ENCODE assay signal across 9 cellular contexts in genomic region chr7:90262438-90262837, GRCh38. TPM values are rescaled to one million over a fixed set of nuclear protein-coding genes. Genes with fewer than 3 reads are reported as not detected.
DNase-seq lines count a peak whose midpoint lies in the region; ATAC-seq, FAIRE-seq and TF ChIP-seq lines count a peak whose summit lies in the region.
"Had no signal": no experiment of that assay in that cellular context is flagged by ENCODE, and none has a peak within 500 bp of the region (broad histone marks: within the 10 kb centered on the region; RNA-seq: fewer than 3 reads in every experiment).

No MANE protein-coding gene starts in this region.

- H3K27ac ChIP-seq in MM.1S (ENCODE audit: low read length) (no peak overlapping the region), kidney (ENCODE audit: low read depth in 2 of 2, low read length in 2 of 2) (no peak overlapping the region)
- H3K27ac ChIP-seq in CD4-positive, alpha-beta memory T cell (ENCODE audit: low read depth, low read length), result no peak overlapping the region

- no peak overlapping the region for H2AFZ ChIP-seq in MM.1S (ENCODE audit: low read length)

- no peaks in the 10 kb centered on the region for H4K20me1 ChIP-seq in MM.1S (ENCODE audit: insufficient read depth, low read length)

- peak; percentile 42 for TF ChIP-seq CTCF in GM10248 (IDR thresholded peaks at IDR 0.05; ENCODE audit: control extremely low read depth, extremely low read depth, low read depth, missing control alignments)
- TF ChIP-seq CTCF in MM.1S (IDR thresholded peaks at IDR 0.05; ENCODE audit: low read length), result peak; percentile 39
- TF ChIP-seq CTCF in activated B cell treated with CpG ODN at 0.5 μM for 24 hours (IDR thresholded peaks at IDR 0.05), result no peak
- TF ChIP-seq CTCF in kidney (IDR thresholded peaks at IDR 0.05; ENCODE audit: borderline replicate concordance, extremely low read depth, insufficient read depth), result peak; percentile 40

- FAIRE-seq in kidney (lab: Jason Lieb, UNC), result peak; percentile 98

- H3K27me3 Mint-ChIP-seq in activated B cell treated with CpG ODN at 0.5 μM for 24 hours, result no peaks in the 10 kb centered on the region
- peaks cover 2 to 3% of the 10 kb centered on the region in 2 donors for H3K27me3 Mint-ChIP-seq in CD4-positive, alpha-beta memory T cell

- H3K4me2 ChIP-seq in MM.1S (ENCODE audit: low read depth, low read length), result no peak overlapping the region

- H3K9me3 ChIP-seq in MM.1S (replicated peaks; ENCODE audit: insufficient read depth, low read length) (no peaks in the 10 kb centered on the region), kidney (ENCODE audit: control insufficient read depth in 1 of 2, low read length in 2 of 2) (no peaks in the 10 kb centered on the region)
- H3K9me3 ChIP-seq in CD4-positive, alpha-beta memory T cell (ENCODE audit: control insufficient read depth in 1 of 2, low read length in 2 of 2), result no peaks in the 10 kb centered on the region

- no peaks in the 10 kb centered on the region for H3K9me2 ChIP-seq in MM.1S (replicated peaks; ENCODE audit: insufficient read depth, low read length)

- H3K4me3 ChIP-seq in MM.1S (ENCODE audit: low read length) (no peak overlapping the region), kidney (ENCODE audit: low read length in 2 of 2) (no peak overlapping the region)
- H3K4me3 ChIP-seq in CD4-positive, alpha-beta memory T cell (ENCODE audit: low read length in 2 of 2), result no peak overlapping the region

- POLR2A ChIA-PET in GM10248 (lab: Yijun Ruan, JAX) (no interaction called here), activated B cell treated with CpG ODN at 0.5 μM for 24 hours (lab: Charles Lee) (no interaction called here)
- POLR2A ChIA-PET in CD4-positive, alpha-beta memory T cell (lab: Charles Lee; ENCODE audit: partially characterized antibody), result no interaction called here

- H3K4me1 Mint-ChIP-seq in activated B cell treated with CpG ODN at 0.5 μM for 24 hours, result no peaks in the 10 kb centered on the region
- no peaks in the 10 kb centered on the region for H3K4me1 Mint-ChIP-seq in CD4-positive, alpha-beta memory T cell

- H3K36me3 Mint-ChIP-seq in activated B cell treated with CpG ODN at 0.5 μM for 24 hours (ENCODE audit: low read depth), result no peaks in the 10 kb centered on the region
- H3K36me3 Mint-ChIP-seq in CD4-positive, alpha-beta memory T cell, result no peaks in the 10 kb centered on the region

- no peak overlapping the region for H3K27ac Mint-ChIP-seq in activated B cell treated with CpG ODN at 0.5 μM for 24 hours
- H3K27ac Mint-ChIP-seq in CD4-positive, alpha-beta memory T cell, result no peak overlapping the region

- H3K9ac ChIP-seq in MM.1S (ENCODE audit: low read length), result no peak overlapping the region
- no peak overlapping the region for H3K9ac ChIP-seq in kidney (ENCODE audit: low read length in 2 of 2)

- H3K27me3 ChIP-seq in MM.1S (replicated peaks; ENCODE audit: insufficient read depth, low read length), result no peaks in the 10 kb centered on the region
- H3K27me3 ChIP-seq in CD4-positive, alpha-beta memory T cell (ENCODE audit: insufficient read depth, low read length), result no peaks in the 10 kb centered on the region

- no peaks in the 10 kb centered on the region for H3K4me1 ChIP-seq in MM.1S (ENCODE audit: low read length)
- peaks cover 0 to 3% of the 10 kb centered on the region in 2 donors for H3K4me1 ChIP-seq in kidney (ENCODE audit: control insufficient read depth in 1 of 2, insufficient read depth in 1 of 2, low read depth in 1 of 2, low read length in 2 of 2)
- H3K4me1 ChIP-seq in CD4-positive, alpha-beta memory T cell (ENCODE audit: insufficient read depth, low read length), result no peaks in the 10 kb centered on the region

- no peak overlapping the region for H3K4me3 Mint-ChIP-seq in activated B cell treated with CpG ODN at 0.5 μM for 24 hours
- H3K4me3 Mint-ChIP-seq in CD4-positive, alpha-beta memory T cell, result no peak overlapping the region

- no peaks in the 10 kb centered on the region for H3K79me2 ChIP-seq in MM.1S (ENCODE audit: low read length)

- intact Hi-C loops in activated B cell treated with CpG ODN at 0.5 μM for 24 hours (cut with micrococcal nuclease) (loop anchor here (1.0 kb wide), 2 partner anchors 108 to 165 kb away; partner anchors contain the start of gene STEAP1), kidney (cut with DNase I) (no loop called here)
- intact Hi-C loops in CD4-positive, alpha-beta memory T cell (cut with micrococcal nuclease), result loop anchor here (1.0 kb wide), 1 partner anchor 108 kb away; the partner anchor contains the start of gene STEAP1

- H3K9me3 Mint-ChIP-seq in activated B cell treated with CpG ODN at 0.5 μM for 24 hours, result no peaks in the 10 kb centered on the region
- no peaks in the 10 kb centered on the region for H3K9me3 Mint-ChIP-seq in CD4-positive, alpha-beta memory T cell

- CTCF ChIA-PET in GM10248 (lab: Yijun Ruan, JAX), result interaction anchor here (1.3 to 2.6 kb wide), 2 partner anchors 108 to 165 kb away, joined by 4 to 13 read pairs; partner anchors contain the start of gene STEAP1
- CTCF ChIA-PET in activated B cell treated with CpG ODN at 0.5 μM for 24 hours (lab: Charles Lee), result interaction anchor here (1.3 to 2.3 kb wide), 2 partner anchors 108 to 110 kb away, joined by 5 to 9 read pairs; partner anchors contain the start of gene STEAP1
- CTCF ChIA-PET in CD4-positive, alpha-beta memory T cell (lab: Charles Lee; ENCODE audit: partially characterized antibody), result no interaction called here

- no peaks in the 10 kb centered on the region for H3F3A ChIP-seq in MM.1S (ENCODE audit: insufficient read depth, low read length)

- H3K36me3 ChIP-seq in MM.1S (replicated peaks; ENCODE audit: insufficient read depth, low read length), result no peaks in the 10 kb centered on the region
- no peaks in the 10 kb centered on the region for H3K36me3 ChIP-seq in kidney (ENCODE audit: control insufficient read depth in 1 of 2, insufficient read depth in 2 of 2, low read length in 2 of 2)
- no peaks in the 10 kb centered on the region for H3K36me3 ChIP-seq in CD4-positive, alpha-beta memory T cell (ENCODE audit: insufficient read depth, low read length)

- peak; percentile 44 for DNase-seq in GM10248 (ENCODE audit: extremely low spot score)
- peak; percentile 48 for DNase-seq in MM.1S
- DNase-seq in activated B cell treated with CpG ODN at 0.5 μM for 24 hours, result no peak
- DNase-seq in kidney, result no peak
- no peak for DNase-seq in amygdala (lab: John Stamatoyannopoulos, UW)
- no peak for DNase-seq in CD4-positive, alpha-beta memory T cell

- peak; percentile 81 for ATAC-seq in GM21717 (IDR thresholded peaks at IDR 0.05; ENCODE audit: unreplicated experiment)
- ATAC-seq in activated B cell treated with CpG ODN at 0.5 μM for 24 hours (ENCODE audit: low read depth), result peak; percentile 62
- ATAC-seq in HG03095 (IDR thresholded peaks at IDR 0.05; ENCODE audit: unreplicated experiment), result no peak

RNA-seq across cellular contexts. Expression of gene CFAP69, which starts 17.5 kb away (rescaled TPM):
- 0.62 TPM in 1 of 2 replicates, not detected in the other for total RNA-seq in activated B cell treated with CpG ODN at 0.5 μM for 24 hours
- 13.2 TPM for total RNA-seq in kidney
- 9.2 TPM for polyA plus RNA-seq in kidney (ENCODE audit: insufficient read depth, low read depth, low replicate concordance)
- total RNA-seq in CD4-positive, alpha-beta memory T cell, result under 1 TPM in 1 of 2 experiments, not detected in 1; 0.58 TPM
- not detected for polyA plus RNA-seq in CD4-positive, alpha-beta memory T cell
- total RNA-seq: T-helper 2 cell treated with Interferon-gamma antibody and Interleukin-4, amounts not matched to agents 100 ng/mL and 5 ng/mL, for 36 hours had no signal

RNA-seq across cellular contexts. Expression of gene STEAP2, which starts 50.9 kb away (rescaled TPM):
- total RNA-seq in activated B cell treated with CpG ODN at 0.5 μM for 24 hours (not detected in 2 replicates), kidney (15.8 TPM)
- 8.9 TPM for polyA plus RNA-seq in kidney (ENCODE audit: insufficient read depth, low read depth, low replicate concordance)
- total RNA-seq in CD4-positive, alpha-beta memory T cell, result under 1 TPM in 1 of 2 experiments, not detected in 1; 0.06 TPM
- not detected for polyA plus RNA-seq in CD4-positive, alpha-beta memory T cell

RNA-seq across cellular contexts. Expression of gene FAM237B, which starts 58.7 kb away (rescaled TPM):
- total RNA-seq in activated B cell treated with CpG ODN at 0.5 μM for 24 hours, result not detected in 2 replicates
- not detected for total RNA-seq in kidney
- polyA plus RNA-seq in kidney (ENCODE audit: insufficient read depth, low read depth, low replicate concordance), result not detected
- total RNA-seq in CD4-positive, alpha-beta memory T cell, result not detected
- not detected for polyA plus RNA-seq in CD4-positive, alpha-beta memory T cell
- total RNA-seq: T-helper 2 cell treated with Interferon-gamma antibody and Interleukin-4, amounts not matched to agents 100 ng/mL and 5 ng/mL, for 36 hours had no signal

Comparison
In these comparisons a context has a peak if more than half of its experiments do, and no peak if none do; other contexts are left out.
1. DNase-seq: peak in GM10248 (single experiment) and MM.1S (single experiment); none in activated B cell treated with CpG ODN at 0.5 μM for 24 hours (single experiment), kidney (single experiment), amygdala (0 of 56) and CD4-positive, alpha-beta memory T cell (0 of 5).
2. RNA of gene STEAP2, which starts 50.9 kb away (total RNA-seq): 15.8 TPM in kidney (single experiment); 0.06 TPM in CD4-positive, alpha-beta memory T cell and not detected in activated B cell treated with CpG ODN at 0.5 μM for 24 hours; every median in the first group is over 10 times any median in the second.